Comparison of ENCODE assay signal across 23 cellular contexts in the genomic region with DNA sequence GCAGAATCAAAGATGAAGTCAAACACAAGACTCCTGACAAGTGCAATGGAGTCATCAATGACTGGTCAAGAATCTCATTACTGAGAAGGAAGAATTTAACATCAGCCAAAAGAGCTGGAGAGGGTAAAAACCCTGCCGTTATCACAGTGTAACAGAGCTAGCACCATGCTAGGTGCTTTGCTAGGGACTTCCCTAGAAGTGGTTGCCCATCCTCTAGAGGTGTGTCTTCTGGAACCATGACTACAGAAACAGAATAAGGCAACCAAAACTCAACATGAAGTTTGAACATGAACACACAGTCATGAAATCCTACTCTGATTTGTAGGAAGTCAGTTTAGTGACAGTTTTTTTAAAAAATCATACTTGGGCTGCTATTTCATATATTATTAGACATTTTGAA. TPM values are rescaled to one million over a fixed set of nuclear protein-coding genes. Genes with fewer than 3 reads are reported as not detected.
DNase-seq lines count a peak whose midpoint lies in the region; ATAC-seq, FAIRE-seq and TF ChIP-seq lines count a peak whose summit lies in the region.
"Had no signal": no experiment of that assay in that cellular context is flagged by ENCODE, and none has a peak within 500 bp of the region (broad histone marks: within the 10 kb centered on the region; RNA-seq: fewer than 3 reads in every experiment).

No MANE protein-coding gene starts in this region.

- ATAC-seq in GM18867 (IDR thresholded peaks at IDR 0.05; ENCODE audit: unreplicated experiment) = peak; percentile 58
- ATAC-seq in HG02798 (IDR thresholded peaks at IDR 0.05; ENCODE audit: poor library complexity, unreplicated experiment) = peak; percentile 44
- ATAC-seq in T-helper 17 cell = peak; percentile 56
- ATAC-seq: A549, HepG2 had no signal

- TF ChIP-seq POLR2A in erythroblast (IDR thresholded peaks at IDR 0.05; ENCODE audit: low read length) (no peak), H54 (IDR thresholded peaks at IDR 0.05; ENCODE audit: low read depth, low read length) (no peak)

- no peaks in the 10 kb centered on the region for H3K4me1 ChIP-seq in ascending aorta
- H3K4me1 ChIP-seq: HAP-1 had no signal

- H3K36me3 Mint-ChIP-seq in T-helper 17 cell (ENCODE audit: low read depth) = peaks cover under 1% of the 10 kb centered on the region
- H3K36me3 Mint-ChIP-seq: CD4-positive, alpha-beta memory T cell had no signal

- in situ Hi-C loops in GM13977 (cut with MboI; ENCODE audit: low pct_unique_long_range_greater_than_20kb, low sequenced_read_pairs, unreplicated experiment) = loop anchor here (5.0 kb wide), 1 partner anchor 113 kb away; no protein-coding TSS in a partner anchor

- H3K27ac ChIP-seq in ascending aorta = no peak overlapping the region
- H3K27ac ChIP-seq: A549, C4-2B, KMS-11 had no signal

- no peak for FAIRE-seq in H54 (lab: Jason Lieb, UNC)
- FAIRE-seq: A549, D721Med, G401.6, GM12892, HepG2, HTR-8/SVneo had no signal

- H3K4me1 Mint-ChIP-seq in T-helper 17 cell = peaks cover 7% of the 10 kb centered on the region

- H3K4me3 Mint-ChIP-seq in T-helper 17 cell = no peak overlapping the region
- H3K4me3 Mint-ChIP-seq: CD4-positive, alpha-beta memory T cell had no signal

- no peaks in the 10 kb centered on the region for H3K27me3 Mint-ChIP-seq in T-helper 17 cell
- H3K27me3 Mint-ChIP-seq: CD4-positive, alpha-beta memory T cell had no signal

- intact Hi-C loops in ascending aorta (cut with DNase I) = no loop called here

- no peaks in the 10 kb centered on the region for H3K9me3 ChIP-seq in T-helper 17 cell (ENCODE audit: control insufficient read depth, low read length, poor library complexity, severe bottlenecking)
- no peaks in the 10 kb centered on the region for H3K9me3 ChIP-seq in ascending aorta
- H3K9me3 ChIP-seq: A549, BE2C, HAP-1 had no signal

- no peak overlapping the region for H3K4me3 ChIP-seq in ascending aorta
- H3K4me3 ChIP-seq: A549, HAP-1 had no signal

- no peaks in the 10 kb centered on the region for H3K27me3 ChIP-seq in ascending aorta
- H3K27me3 ChIP-seq: BE2C had no signal

- peak; percentile 11 for DNase-seq in GM13977 (ENCODE audit: low spot score)
- no peak for DNase-seq in T-helper 17 cell
- no peak for DNase-seq in kidney glomerular epithelial cell (lab: John Stamatoyannopoulos, UW)
- no peak for DNase-seq in erythroblast (lab: John Stamatoyannopoulos, UW)
- DNase-seq in H54 (ENCODE audit: insufficient read length, low spot score) = no peak
- DNase-seq in ascending aorta (ENCODE audit: low spot score in 2 of 2) = no peak
- DNase-seq: BE2C; CD4-positive, alpha-beta memory T cell; DMS153; DMS79 treated with DMSO at 0.1 percent for 48 hours; EL; GOT3 had no signal

- H3K36me3 ChIP-seq in ascending aorta = no peaks in the 10 kb centered on the region
- H3K36me3 ChIP-seq: BE2C, HAP-1 had no signal

- no peak overlapping the region for H3K27ac Mint-ChIP-seq in T-helper 17 cell

- no peak for TF ChIP-seq CTCF in GM13977 (IDR thresholded peaks at IDR 0.05; ENCODE audit: extremely low read depth, insufficient read depth, missing control alignments)
- TF ChIP-seq CTCF in ascending aorta (IDR thresholded peaks at IDR 0.05) = no peak

RNA-seq across cellular contexts. Expression of a gene that starts 9.5 kb away (rescaled TPM):
- total RNA-seq in T-helper 17 cell = 10 to 100 TPM; 24.2 to 28.4 TPM
- total RNA-seq in ascending aorta = 10.7 TPM

RNA-seq across cellular contexts. Expression of a gene that starts 10.0 kb away (rescaled TPM):
- total RNA-seq in T-helper 17 cell = 10 to 100 TPM; 30.7 to 40.5 TPM
- total RNA-seq in ascending aorta = 21.2 TPM

RNA-seq across cellular contexts. Expression of a gene that starts 53.1 kb away (rescaled TPM):
- under 1 TPM in 1 of 2 donors, not detected in 1; 0.32 TPM for total RNA-seq in T-helper 17 cell
- 12.8 TPM for total RNA-seq in ascending aorta
- total RNA-seq: HepG2 had no signal

Comparison
In these comparisons a context has a peak if more than half of its experiments do, and no peak if none do; other contexts are left out.
1. RNA of a gene that starts 53.1 kb away (total RNA-seq): 12.8 TPM in ascending aorta (single experiment); 0.32 TPM in T-helper 17 cell; every median in the first group is over 10 times any median in the second.
2. Peak in every context shown above with its lines, with median percentiles within 50 percentile points of each other: ATAC-seq.